ENCODE assay signal across 8 cellular contexts in genomic region chrX:48801281-48802088, GRCh38. TPM values are rescaled to one million over a fixed set of nuclear protein-coding genes. Genes with fewer than 3 reads are reported as not detected.
A peak's percentile ranks its signal among the peaks of the same experiment; 100 is the strongest.
DNase-seq lines count a peak whose midpoint lies in the region; ATAC-seq and TF ChIP-seq lines count a peak whose summit lies in the region.

Gene HDAC6 (plus strand): TSS chrX:48802067. CDS start chrX:48802693, 626 bp downstream.

- no peak for TF ChIP-seq POLR2A in right lobe of liver (IDR thresholded peaks at IDR 0.05)

- H3K27me3 Mint-ChIP-seq in activated CD4-positive, alpha-beta memory T cell treated with anti-CD3 and anti-CD28 coated beads, Interleukin-2, amount 10 ng/mL, durations not matched to agents 7 days and 5 days: no peaks in the 10 kb centered on the region

- no peaks in the 10 kb centered on the region for H3K9me3 ChIP-seq in right lobe of liver

- ATAC-seq in GM19438 (IDR thresholded peaks at IDR 0.05; ENCODE audit: low read depth, unreplicated experiment) (peak; percentile 81), HG03575 (IDR thresholded peaks at IDR 0.05; ENCODE audit: extremely low read depth, insufficient number of reproducible peaks, low FRiP score, unreplicated experiment) (peak; percentile 75), right lobe of liver (peak; percentile 83 to 90 (median 89))

- intact Hi-C loops in dorsolateral prefrontal cortex (cut with DNase I) (loop anchor here (2.0 to 10.0 kb wide), 7 partner anchors 64 to 243 kb away; partner anchors contain the start of genes PQBP1 (in 1 of the 2), SUV39H1 (in 1 of the 2), TFE3 (in 1 of the 2) and TIMM17B (in 1 of the 2)), right lobe of liver (cut with DNase I) (no loop called here)

- CTCF ChIA-PET in activated CD4-positive, alpha-beta memory T cell treated with anti-CD3 and anti-CD28 coated beads, Interleukin-2, amount 10 ng/mL, durations not matched to agents 7 days and 5 days (lab: Charles Lee): interaction anchor here (0.6 to 1.7 kb wide), 8 partner anchors 35 to 327 kb away, joined by 3 to 10 read pairs (median 3); partner anchors contain the start of genes GRIPAP1, PQBP1 and TIMM17B

- peak within 1 kb of the TSS; percentile 97 for H3K4me3 Mint-ChIP-seq in activated CD4-positive, alpha-beta memory T cell treated with anti-CD3 and anti-CD28 coated beads, Interleukin-2, amount 10 ng/mL, durations not matched to agents 7 days and 5 days

- peaks cover 29% of the 10 kb centered on the region for H3K4me1 Mint-ChIP-seq in activated CD4-positive, alpha-beta memory T cell treated with anti-CD3 and anti-CD28 coated beads, Interleukin-2, amount 10 ng/mL, durations not matched to agents 7 days and 5 days

- TF ChIP-seq CTCF in dorsolateral prefrontal cortex (IDR thresholded peaks at IDR 0.05 in 54 of 56, conservative IDR thresholded peaks at IDR 0.05 in 2 of 56; ENCODE audit: low read depth in 1 of 56, partially characterized antibody in 56 of 56) (peak in 13 of 56 donors; percentile 6 to 31 (median 17)), right lobe of liver (IDR thresholded peaks at IDR 0.05) (no peak)

- peak; percentile 97 for DNase-seq in CD1c-positive myeloid dendritic cell (ENCODE audit: extremely low spot score)
- peak; percentile 97 for DNase-seq in NCI-H82 treated with DMSO at 0.1 percent for 48 hours (lab: John Stamatoyannopoulos, UW; ENCODE audit: unreplicated experiment)
- DNase-seq in activated CD4-positive, alpha-beta memory T cell treated with anti-CD3 and anti-CD28 coated beads, Interleukin-2, amount 10 ng/mL, durations not matched to agents 7 days and 5 days: peak; percentile 96
- peak; percentile 86 to 98 (median 96) for DNase-seq in dorsolateral prefrontal cortex
- peak; percentile 97 to 98 (median 97) for DNase-seq in right lobe of liver
- peak; percentile 86 to 97 for DNase-seq in stimulated activated CD4-positive, alpha-beta T cell treated with anti-CD3 and anti-CD28 coated beads, Interleukin-4, amount 100 ng/mL, for 4 hours

- 33% methylated on average over 45 of the region's 89 CpGs for WGBS in right lobe of liver (ENCODE audit: insufficient coverage, low coverage, low lambda C conversion rate, missing lambda C conversion rate)

- H3K9me3 Mint-ChIP-seq in activated CD4-positive, alpha-beta memory T cell treated with anti-CD3 and anti-CD28 coated beads, Interleukin-2, amount 10 ng/mL, durations not matched to agents 7 days and 5 days: no peaks in the 10 kb centered on the region

- H3K27me3 ChIP-seq in dorsolateral prefrontal cortex: peaks cover 0 to 35% (median 3%) of the 10 kb centered on the region in 45 donors
- no peaks in the 10 kb centered on the region for H3K27me3 ChIP-seq in right lobe of liver

- H3K4me3 ChIP-seq in dorsolateral prefrontal cortex (peak within 1 kb of the TSS; percentile 25 to 80 (median 68)), right lobe of liver (peak within 1 kb of the TSS; percentile 53 to 67 (median 56))

- POLR2A ChIA-PET in activated CD4-positive, alpha-beta memory T cell treated with anti-CD3 and anti-CD28 coated beads, Interleukin-2, amount 10 ng/mL, durations not matched to agents 7 days and 5 days (lab: Charles Lee): interaction anchor here (0.7 to 4.1 kb wide), 21 partner anchors 9 to 370 kb away, joined by 3 to 34 read pairs (median 5); partner anchors contain the start of genes GRIPAP1, OTUD5, PLP2 and PQBP1

- H3K36me3 ChIP-seq in right lobe of liver: no peaks in the 10 kb centered on the region

- peak within 1 kb of the TSS; percentile 99 for H3K27ac Mint-ChIP-seq in activated CD4-positive, alpha-beta memory T cell treated with anti-CD3 and anti-CD28 coated beads, Interleukin-2, amount 10 ng/mL, durations not matched to agents 7 days and 5 days

- no peaks in the 10 kb centered on the region for H3K4me1 ChIP-seq in right lobe of liver

- peak within 1 kb of the TSS; percentile 40 to 98 (median 92) for H3K27ac ChIP-seq in dorsolateral prefrontal cortex
- peak within 1 kb of the TSS; percentile 88 to 93 (median 90) for H3K27ac ChIP-seq in right lobe of liver

- peaks cover 14% of the 10 kb centered on the region for H3K36me3 Mint-ChIP-seq in activated CD4-positive, alpha-beta memory T cell treated with anti-CD3 and anti-CD28 coated beads, Interleukin-2, amount 10 ng/mL, durations not matched to agents 7 days and 5 days (ENCODE audit: low read depth)

RNA-seq across cellular contexts. Expression of gene HDAC6, which starts in this region (rescaled TPM):
- 10 to 100 TPM; 89.0 to 90.3 TPM for total RNA-seq in activated CD4-positive, alpha-beta memory T cell treated with anti-CD3 and anti-CD28 coated beads, Interleukin-2, amount 10 ng/mL, durations not matched to agents 7 days and 5 days
- total RNA-seq in dorsolateral prefrontal cortex (100 to 1,000 TPM in 102 of 120 experiments, 10 to 100 TPM in 18; 80.0 to 189 (median 120) TPM), right lobe of liver (100 to 1,000 TPM in 5 of 6 experiments, 10 to 100 TPM in 1; 84.4 to 173 (median 136) TPM)

Comparison
In these comparisons a context has a peak if more than half of its experiments do, and no peak if none do; other contexts are left out.
1. Peak in every context shown above with its lines: DNase-seq, ATAC-seq, H3K4me3 ChIP-seq and H3K27ac ChIP-seq.
2. intact Hi-C loops: an anchor here in dorsolateral prefrontal cortex (2.0 to 10.0 kb wide); none called in right lobe of liver.